In the genomic region with DNA sequence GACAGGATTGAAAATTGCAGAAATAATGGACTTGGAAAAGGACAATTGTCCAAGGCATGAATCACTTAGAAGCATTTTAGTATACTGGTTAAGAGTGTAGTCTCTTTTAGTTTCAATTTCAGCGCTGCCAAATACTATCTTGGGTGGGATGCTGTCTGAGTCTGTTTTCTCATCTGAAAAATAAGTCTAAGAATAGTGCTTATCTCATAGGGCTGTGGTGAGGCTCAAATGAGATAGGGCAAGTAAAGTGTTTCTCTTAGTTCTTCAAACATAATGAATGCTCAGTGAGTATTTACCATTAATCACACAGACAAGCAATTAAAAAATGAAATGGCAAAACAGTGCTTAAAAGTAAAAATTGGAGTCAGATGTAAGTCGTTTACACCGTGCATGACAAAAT, we compare ENCODE assay signal across 1 cellular context.
TF ChIP-seq lines count a peak whose summit lies in the region.

No MANE protein-coding gene starts in this region.

TF ChIP-seq in HEK293, 187 proteins besides CTCF, POLR2A, EP300 and RAD21 (continued from another document):
- TF ChIP-seq TCF7L2 (IDR thresholded peaks at IDR 0.05; ENCODE audit: borderline replicate concordance, low read depth, low read length) (peak; percentile 67; the same call in 1 of the 2 replicates), GLI4 (tag by site-specific recombination; IDR thresholded peaks at IDR 0.05) (no peak), MYNN (tag by site-specific recombination; IDR thresholded peaks at IDR 0.05; ENCODE audit: borderline replicate concordance) (no peak), ZNF768 (tag by site-specific recombination; IDR thresholded peaks at IDR 0.05) (no peak), ZNF629 (tag by site-specific recombination; IDR thresholded peaks at IDR 0.05) (peak; percentile 12; the same call in 1 of the 2 replicates), ZNF175 (tag by site-specific recombination; IDR thresholded peaks at IDR 0.05) (no peak), EGR2 (tag by site-specific recombination; IDR thresholded peaks at IDR 0.05; ENCODE audit: low read depth) (no peak), SP7 (tag by site-specific recombination; IDR thresholded peaks at IDR 0.05) (peak; percentile 63; the same call in 1 of the 2 replicates), ZNF777 (tag by site-specific recombination; IDR thresholded peaks at IDR 0.05; ENCODE audit: borderline replicate concordance) (no peak), ZNF274 (IDR thresholded peaks at IDR 0.05; ENCODE audit: low read length) (no peak), ZNF274 (tag by site-specific recombination; IDR thresholded peaks at IDR 0.05; ENCODE audit: borderline replicate concordance) (no peak), ZNF221 (tag by site-specific recombination; IDR thresholded peaks at IDR 0.05; ENCODE audit: borderline replicate concordance) (no peak), ZIC2 (tag by site-specific recombination; IDR thresholded peaks at IDR 0.05) (no peak), ZNF677 (tag by site-specific recombination; IDR thresholded peaks at IDR 0.05) (no peak), WT1 (tag by site-specific recombination; IDR thresholded peaks at IDR 0.05) (0 out of 2 replicates have a peak, but pooled peaks have one; percentile 30), FEZF1 (tag by site-specific recombination; IDR thresholded peaks at IDR 0.05) (peak; percentile 49), GLI2 (tag by site-specific recombination; IDR thresholded peaks at IDR 0.05; ENCODE audit: borderline replicate concordance, low read depth) (peak; percentile 48; the same call in 1 of the 2 replicates)
- TF ChIP-seq, protein P1, sequence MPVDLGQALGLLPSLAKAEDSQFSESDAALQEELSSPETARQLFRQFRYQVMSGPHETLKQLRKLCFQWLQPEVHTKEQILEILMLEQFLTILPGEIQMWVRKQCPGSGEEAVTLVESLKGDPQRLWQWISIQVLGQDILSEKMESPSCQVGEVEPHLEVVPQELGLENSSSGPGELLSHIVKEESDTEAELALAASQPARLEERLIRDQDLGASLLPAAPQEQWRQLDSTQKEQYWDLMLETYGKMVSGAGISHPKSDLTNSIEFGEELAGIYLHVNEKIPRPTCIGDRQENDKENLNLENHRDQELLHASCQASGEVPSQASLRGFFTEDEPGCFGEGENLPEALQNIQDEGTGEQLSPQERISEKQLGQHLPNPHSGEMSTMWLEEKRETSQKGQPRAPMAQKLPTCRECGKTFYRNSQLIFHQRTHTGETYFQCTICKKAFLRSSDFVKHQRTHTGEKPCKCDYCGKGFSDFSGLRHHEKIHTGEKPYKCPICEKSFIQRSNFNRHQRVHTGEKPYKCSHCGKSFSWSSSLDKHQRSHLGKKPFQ (tag by site-specific recombination; IDR thresholded peaks at IDR 0.05): no peak
- TF ChIP-seq, protein P2, sequence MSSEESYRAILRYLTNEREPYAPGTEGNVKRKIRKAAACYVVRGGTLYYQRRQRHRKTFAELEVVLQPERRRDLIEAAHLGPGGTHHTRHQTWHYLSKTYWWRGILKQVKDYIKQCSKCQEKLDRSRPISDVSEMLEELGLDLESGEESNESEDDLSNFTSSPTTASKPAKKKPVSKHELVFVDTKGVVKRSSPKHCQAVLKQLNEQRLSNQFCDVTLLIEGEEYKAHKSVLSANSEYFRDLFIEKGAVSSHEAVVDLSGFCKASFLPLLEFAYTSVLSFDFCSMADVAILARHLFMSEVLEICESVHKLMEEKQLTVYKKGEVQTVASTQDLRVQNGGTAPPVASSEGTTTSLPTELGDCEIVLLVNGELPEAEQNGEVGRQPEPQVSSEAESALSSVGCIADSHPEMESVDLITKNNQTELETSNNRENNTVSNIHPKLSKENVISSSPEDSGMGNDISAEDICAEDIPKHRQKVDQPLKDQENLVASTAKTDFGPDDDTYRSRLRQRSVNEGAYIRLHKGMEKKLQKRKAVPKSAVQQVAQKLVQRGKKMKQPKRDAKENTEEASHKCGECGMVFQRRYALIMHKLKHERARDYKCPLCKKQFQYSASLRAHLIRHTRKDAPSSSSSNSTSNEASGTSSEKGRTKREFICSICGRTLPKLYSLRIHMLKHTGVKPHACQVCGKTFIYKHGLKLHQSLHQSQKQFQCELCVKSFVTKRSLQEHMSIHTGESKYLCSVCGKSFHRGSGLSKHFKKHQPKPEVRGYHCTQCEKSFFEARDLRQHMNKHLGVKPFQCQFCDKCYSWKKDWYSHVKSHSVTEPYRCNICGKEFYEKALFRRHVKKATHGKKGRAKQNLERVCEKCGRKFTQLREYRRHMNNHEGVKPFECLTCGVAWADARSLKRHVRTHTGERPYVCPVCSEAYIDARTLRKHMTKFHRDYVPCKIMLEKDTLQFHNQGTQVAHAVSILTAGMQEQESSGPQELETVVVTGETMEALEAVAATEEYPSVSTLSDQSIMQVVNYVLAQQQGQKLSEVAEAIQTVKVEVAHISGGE (tag by site-specific recombination; conservative IDR thresholded peaks at IDR 0.05; ENCODE audit: low read depth): no peak
- TF ChIP-seq, protein P3, sequence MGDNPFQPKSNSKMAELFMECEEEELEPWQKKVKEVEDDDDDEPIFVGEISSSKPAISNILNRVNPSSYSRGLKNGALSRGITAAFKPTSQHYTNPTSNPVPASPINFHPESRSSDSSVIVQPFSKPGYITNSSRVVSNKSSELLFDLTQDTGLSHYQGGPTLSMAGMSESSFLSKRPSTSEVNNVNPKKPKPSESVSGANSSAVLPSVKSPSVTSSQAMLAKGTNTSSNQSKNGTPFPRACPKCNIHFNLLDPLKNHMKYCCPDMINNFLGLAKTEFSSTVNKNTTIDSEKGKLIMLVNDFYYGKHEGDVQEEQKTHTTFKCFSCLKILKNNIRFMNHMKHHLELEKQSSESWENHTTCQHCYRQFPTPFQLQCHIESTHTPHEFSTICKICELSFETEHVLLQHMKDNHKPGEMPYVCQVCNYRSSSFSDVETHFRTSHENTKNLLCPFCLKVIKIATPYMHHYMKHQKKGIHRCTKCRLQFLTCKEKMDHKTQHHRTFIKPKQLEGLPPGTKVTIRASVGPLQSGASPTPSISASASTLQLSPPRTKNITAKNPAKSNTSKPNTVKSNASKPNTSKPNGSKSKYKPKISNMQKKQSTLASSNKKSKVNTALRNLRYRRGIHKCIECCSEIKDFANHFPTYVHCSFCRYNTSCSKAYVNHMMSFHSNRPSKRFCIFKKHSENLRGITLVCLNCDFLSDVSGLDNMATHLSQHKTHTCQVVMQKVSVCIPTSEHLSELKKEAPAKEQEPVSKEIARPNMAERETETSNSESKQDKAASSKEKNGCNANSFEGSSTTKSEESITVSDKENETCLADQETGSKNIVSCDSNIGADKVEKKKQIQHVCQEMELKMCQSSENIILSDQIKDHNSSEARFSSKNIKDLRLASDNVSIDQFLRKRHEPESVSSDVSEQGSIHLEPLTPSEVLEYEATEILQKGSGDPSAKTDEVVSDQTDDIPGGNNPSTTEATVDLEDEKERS (tag by site-specific recombination; IDR thresholded peaks at IDR 0.05): no peak
- TF ChIP-seq, protein P4, sequence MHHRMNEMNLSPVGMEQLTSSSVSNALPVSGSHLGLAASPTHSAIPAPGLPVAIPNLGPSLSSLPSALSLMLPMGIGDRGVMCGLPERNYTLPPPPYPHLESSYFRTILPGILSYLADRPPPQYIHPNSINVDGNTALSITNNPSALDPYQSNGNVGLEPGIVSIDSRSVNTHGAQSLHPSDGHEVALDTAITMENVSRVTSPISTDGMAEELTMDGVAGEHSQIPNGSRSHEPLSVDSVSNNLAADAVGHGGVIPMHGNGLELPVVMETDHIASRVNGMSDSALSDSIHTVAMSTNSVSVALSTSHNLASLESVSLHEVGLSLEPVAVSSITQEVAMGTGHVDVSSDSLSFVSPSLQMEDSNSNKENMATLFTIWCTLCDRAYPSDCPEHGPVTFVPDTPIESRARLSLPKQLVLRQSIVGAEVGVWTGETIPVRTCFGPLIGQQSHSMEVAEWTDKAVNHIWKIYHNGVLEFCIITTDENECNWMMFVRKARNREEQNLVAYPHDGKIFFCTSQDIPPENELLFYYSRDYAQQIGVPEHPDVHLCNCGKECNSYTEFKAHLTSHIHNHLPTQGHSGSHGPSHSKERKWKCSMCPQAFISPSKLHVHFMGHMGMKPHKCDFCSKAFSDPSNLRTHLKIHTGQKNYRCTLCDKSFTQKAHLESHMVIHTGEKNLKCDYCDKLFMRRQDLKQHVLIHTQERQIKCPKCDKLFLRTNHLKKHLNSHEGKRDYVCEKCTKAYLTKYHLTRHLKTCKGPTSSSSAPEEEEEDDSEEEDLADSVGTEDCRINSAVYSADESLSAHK (tag by site-specific recombination; IDR thresholded peaks at IDR 0.05): no peak
